ENCODE assay signal across 8 cellular contexts in genomic region chr1:181099152-181100014, GRCh38. TPM values are rescaled to one million over a fixed set of nuclear protein-coding genes. Genes with fewer than 3 reads are reported as not detected.
DNase-seq lines count a peak whose midpoint lies in the region; ATAC-seq, FAIRE-seq and TF ChIP-seq lines count a peak whose summit lies in the region.

No MANE protein-coding gene starts in this region.

- H3K4me3 ChIP-seq in adrenal gland (no peak overlapping the region), trophoblast cell (ENCODE audit: low read depth, low read length) (no peak overlapping the region), OCI-LY7 (ENCODE audit: low read depth, low read length, poor library complexity, severe bottlenecking) (no peak overlapping the region)

- H3K27ac ChIP-seq in adrenal gland, result peak overlapping the region in 3 of 5 donors; percentile 21 to 49 (median 30)
- peak overlapping the region; percentile 68 for H3K27ac ChIP-seq in trophoblast cell (ENCODE audit: low read depth, low read length)
- H3K27ac ChIP-seq in OCI-LY7 (ENCODE audit: low read depth, low read length, poor library complexity, severe bottlenecking), result no peak overlapping the region

- POLR2A ChIA-PET in OCI-LY7 (lab: Charles Lee), result interaction anchor here (0.6 to 1.0 kb wide), 3 partner anchors 9 to 54 kb away, joined by 3 read pairs; no protein-coding TSS in a partner anchor

- H3K14ac ChIP-seq in trophoblast cell (ENCODE audit: low read length), result no peak overlapping the region

- H3K79me1 ChIP-seq in trophoblast cell (ENCODE audit: low read length), result peaks cover 29% of the 10 kb centered on the region

- no peak for DNase-seq in activated T-cell treated with anti-CD3 and anti-CD28 coated beads, Interleukin-2, amount 50 U/mL, for 4 hours
- DNase-seq in activated T-cell treated with anti-CD3 and anti-CD28 coated beads for 4 hours (no peak), NCI-H2227 (lab: John Stamatoyannopoulos, UW; ENCODE audit: unreplicated experiment) (peak; percentile 74), adrenal gland (no peak), trophoblast cell (peak in 1 of 2 donors; percentile 50), OCI-LY7 (ENCODE audit: low spot score) (no peak), H54 (ENCODE audit: insufficient read length, low spot score) (no peak)

- H3K27me3 ChIP-seq in adrenal gland (no peaks in the 10 kb centered on the region), trophoblast cell (ENCODE audit: insufficient read depth, low read length) (no peaks in the 10 kb centered on the region)

- H3K4me1 Mint-ChIP-seq in activated T-cell treated with anti-CD3 and anti-CD28 coated beads, Interleukin-2, amount 50 U/mL, for 4 hours (ENCODE audit: low read depth), result peaks cover 74% of the 10 kb centered on the region

- ATAC-seq in activated T-cell treated with anti-CD3 and anti-CD28 coated beads, Interleukin-2, amount 50 U/mL, for 4 hours, result peak; percentile 81 to 83
- ATAC-seq in HG02610 (IDR thresholded peaks at IDR 0.05; ENCODE audit: unreplicated experiment), result peak; percentile 67

- 16 to 28% (median 22%) methylated on average over 11 of the region's 11 CpGs for WGBS in adrenal gland, 4 donors
- WGBS in trophoblast cell (ENCODE audit: extremely low coverage, insufficient coverage, insufficient read length), result 100% methylated on average over 1 of the region's 11 CpGs

- CTCF ChIA-PET in OCI-LY7 (lab: Charles Lee; ENCODE audit: unreplicated experiment), result no interaction called here

- H3K9ac ChIP-seq in trophoblast cell (ENCODE audit: low read length), result no peak overlapping the region

- peak overlapping the region; percentile 44 for H2BK12ac ChIP-seq in trophoblast cell (ENCODE audit: low read length)

- intact Hi-C loops in adrenal gland (cut with DNase I) (no loop called here), OCI-LY7 (cut with micrococcal nuclease; ENCODE audit: unreplicated experiment) (no loop called here)

- FAIRE-seq in H54 (lab: Jason Lieb, UNC), result no peak

- peak overlapping the region; percentile 65 for H3K18ac ChIP-seq in trophoblast cell (ENCODE audit: low read length)

- H3K23ac ChIP-seq in trophoblast cell (ENCODE audit: low read length), result no peak overlapping the region

- H2AK5ac ChIP-seq in trophoblast cell (ENCODE audit: low read length), result no peak overlapping the region

- no peaks in the 10 kb centered on the region for H4K20me1 ChIP-seq in OCI-LY7 (ENCODE audit: insufficient read depth, low read length)

- no peak overlapping the region for H3K4ac ChIP-seq in trophoblast cell (ENCODE audit: low read depth, low read length)

- H4K12ac ChIP-seq in trophoblast cell (ENCODE audit: low read depth, low read length), result no peak overlapping the region

- peak overlapping the region; percentile 70 for H2BK5ac ChIP-seq in trophoblast cell (ENCODE audit: low read depth, low read length, poor library complexity)

- peak overlapping the region; percentile 37 for H4K8ac ChIP-seq in trophoblast cell (ENCODE audit: low read depth, low read length)

- no peaks in the 10 kb centered on the region for H3K9me3 ChIP-seq in adrenal gland (replicated peaks in 1 of 3)
- H3K9me3 ChIP-seq in trophoblast cell (ENCODE audit: insufficient read depth, low read depth, low read length), result no peaks in the 10 kb centered on the region
- no peaks in the 10 kb centered on the region for H3K9me3 ChIP-seq in OCI-LY7 (ENCODE audit: low read length)

- H3K36me3 ChIP-seq in adrenal gland (replicated peaks in 1 of 2), result no peaks in the 10 kb centered on the region
- no peaks in the 10 kb centered on the region for H3K36me3 ChIP-seq in trophoblast cell (ENCODE audit: control insufficient read depth in 1 of 2, insufficient read depth in 2 of 2, low read length in 2 of 2)
- H3K36me3 ChIP-seq in OCI-LY7 (ENCODE audit: insufficient read depth, low read length), result no peaks in the 10 kb centered on the region

- peak overlapping the region; percentile 74 for H3K4me3 Mint-ChIP-seq in activated T-cell treated with anti-CD3 and anti-CD28 coated beads, Interleukin-2, amount 50 U/mL, for 4 hours

- BruUV-seq in OCI-LY7 (replicated peaks; lab: Mats Ljungman, UMichigan), result no TSS peak

- peaks cover 7% of the 10 kb centered on the region for H3K36me3 Mint-ChIP-seq in activated T-cell treated with anti-CD3 and anti-CD28 coated beads, Interleukin-2, amount 50 U/mL, for 4 hours (ENCODE audit: insufficient read depth)

- H3K27me3 Mint-ChIP-seq in activated T-cell treated with anti-CD3 and anti-CD28 coated beads, Interleukin-2, amount 50 U/mL, for 4 hours (ENCODE audit: low read depth), result no peaks in the 10 kb centered on the region

- no peaks in the 10 kb centered on the region for H3K9me3 Mint-ChIP-seq in activated T-cell treated with anti-CD3 and anti-CD28 coated beads, Interleukin-2, amount 50 U/mL, for 4 hours

- peak overlapping the region; percentile 48 for H4K91ac ChIP-seq in trophoblast cell (ENCODE audit: low read depth, low read length)

- H3K4me2 ChIP-seq in trophoblast cell (ENCODE audit: low read length) (no peak overlapping the region), OCI-LY7 (ENCODE audit: low read length) (no peak overlapping the region)

- H2BK120ac ChIP-seq in trophoblast cell (ENCODE audit: insufficient read depth, low read length, poor library complexity), result peak overlapping the region; percentile 74

- peaks cover 2% of the 10 kb centered on the region for H3K79me2 ChIP-seq in trophoblast cell (ENCODE audit: control insufficient read depth, insufficient read depth, low read length, poor library complexity)
- H3K79me2 ChIP-seq in OCI-LY7 (ENCODE audit: insufficient read depth, low read depth, low read length), result no peaks in the 10 kb centered on the region

- no peaks in the 10 kb centered on the region for H3K9me2 ChIP-seq in OCI-LY7 (ENCODE audit: insufficient read depth, low read length)

- H2AFZ ChIP-seq in trophoblast cell (ENCODE audit: insufficient read depth, low read length, poor library complexity) (no peak overlapping the region), OCI-LY7 (ENCODE audit: low read length) (no peak overlapping the region)

- H3K4me1 ChIP-seq in adrenal gland (replicated peaks in 1 of 2), result peaks cover 9 to 77% of the 10 kb centered on the region in 2 donors
- peaks cover 29 to 37% of the 10 kb centered on the region in 2 experiments for H3K4me1 ChIP-seq in trophoblast cell (ENCODE audit: control insufficient read depth in 1 of 2, insufficient read depth in 2 of 2, low read length in 2 of 2)
- peaks cover 4% of the 10 kb centered on the region for H3K4me1 ChIP-seq in OCI-LY7 (ENCODE audit: insufficient read depth, low read length, poor library complexity, severe bottlenecking)

- no peak for TF ChIP-seq CTCF in adrenal gland (IDR thresholded peaks at IDR 0.05)
- no peak for TF ChIP-seq CTCF in OCI-LY7 (conservative IDR thresholded peaks at IDR 0.05; ENCODE audit: low read length)

- no peak for TF ChIP-seq POLR2A in adrenal gland (IDR thresholded peaks at IDR 0.05)
- TF ChIP-seq POLR2A in H54 (IDR thresholded peaks at IDR 0.05; ENCODE audit: low read depth, low read length), result no peak

RNA-seq across cellular contexts. Expression of gene IER5, which starts 10.9 kb away (rescaled TPM):
- total RNA-seq in activated T-cell treated with anti-CD3 and anti-CD28 coated beads, Interleukin-2, amount 50 U/mL, for 4 hours, result 10 to 100 TPM; 43.6 to 58.9 (median 54.9) TPM
- total RNA-seq in adrenal gland, result 10 to 100 TPM in 5 of 8 donors, 1 to 10 TPM in 3; 6.0 to 19.2 (median 10.9) TPM
- polyA plus RNA-seq in adrenal gland, result 1 to 10 TPM; 2.0 to 8.1 (median 7.5) TPM
- 9.0 and 9.8 TPM in 2 replicates for polyA plus RNA-seq in trophoblast cell (2013)
- 14.3 and 18.3 TPM in 2 replicates for total RNA-seq in OCI-LY7 (2014; rRNA removed; shearing (Covaris generic))
- 7.2 and 8.2 TPM in 2 replicates for total RNA-seq in OCI-LY7 (2022)
